In the genomic region with DNA sequence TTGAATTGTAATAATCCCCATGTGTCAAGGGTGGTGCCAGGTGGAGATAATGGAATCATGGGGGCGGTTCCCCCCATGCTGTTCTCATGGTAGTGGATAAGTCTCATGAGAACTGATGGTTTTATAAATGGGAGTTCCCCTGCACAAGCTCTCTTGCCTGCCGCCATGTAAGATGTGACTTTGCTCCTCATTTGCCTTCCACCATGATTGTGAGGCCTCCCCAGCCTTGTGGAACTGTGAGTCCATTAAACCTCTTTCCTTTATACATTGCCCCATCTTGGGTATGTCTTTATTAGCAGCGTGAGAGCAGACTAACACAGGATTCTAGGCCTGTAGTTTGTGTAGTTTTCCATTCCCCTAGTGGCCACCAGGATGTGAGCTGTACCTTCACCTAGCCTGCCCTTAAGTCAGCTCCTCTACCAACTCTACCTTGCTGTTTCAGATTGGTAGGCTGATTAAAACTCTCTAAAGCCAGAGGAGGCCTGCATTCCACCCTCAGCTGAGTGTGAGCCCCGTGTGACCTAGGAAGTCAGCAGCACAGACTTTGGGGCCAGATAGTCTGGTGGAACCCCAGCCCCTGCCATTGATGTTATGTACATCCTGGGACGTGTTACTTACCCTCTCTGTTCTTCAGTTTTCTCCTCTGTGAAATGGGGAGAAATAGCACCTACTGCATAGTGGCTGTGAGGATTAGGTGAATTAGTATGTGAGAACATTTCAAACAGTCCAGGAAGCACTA, we compare ENCODE assay signal across 2 cellular contexts.
TF ChIP-seq lines count a peak whose summit lies in the region.

No MANE protein-coding gene starts in this region.

TF ChIP-seq in GM23338, 12 proteins besides CTCF, POLR2A, EP300 and RAD21:
- TF ChIP-seq JUNB (IDR thresholded peaks at IDR 0.05; ENCODE audit: unreplicated experiment) (no peak), NANOG (IDR thresholded peaks at IDR 0.05; ENCODE audit: borderline replicate concordance) (no peak), STAT1 (IDR thresholded peaks at IDR 0.05; ENCODE audit: unreplicated experiment) (no peak), EZH2 (IDR thresholded peaks at IDR 0.05; ENCODE audit: low read depth, unreplicated experiment) (no peak), POLR2AphosphoS5 (IDR thresholded peaks at IDR 0.05; ENCODE audit: low read depth) (no peak), ZNF331 (CRISPR knock-in tag; IDR thresholded peaks at IDR 0.05; ENCODE audit: low read depth) (no peak)
- TF ChIP-seq, protein P1, sequence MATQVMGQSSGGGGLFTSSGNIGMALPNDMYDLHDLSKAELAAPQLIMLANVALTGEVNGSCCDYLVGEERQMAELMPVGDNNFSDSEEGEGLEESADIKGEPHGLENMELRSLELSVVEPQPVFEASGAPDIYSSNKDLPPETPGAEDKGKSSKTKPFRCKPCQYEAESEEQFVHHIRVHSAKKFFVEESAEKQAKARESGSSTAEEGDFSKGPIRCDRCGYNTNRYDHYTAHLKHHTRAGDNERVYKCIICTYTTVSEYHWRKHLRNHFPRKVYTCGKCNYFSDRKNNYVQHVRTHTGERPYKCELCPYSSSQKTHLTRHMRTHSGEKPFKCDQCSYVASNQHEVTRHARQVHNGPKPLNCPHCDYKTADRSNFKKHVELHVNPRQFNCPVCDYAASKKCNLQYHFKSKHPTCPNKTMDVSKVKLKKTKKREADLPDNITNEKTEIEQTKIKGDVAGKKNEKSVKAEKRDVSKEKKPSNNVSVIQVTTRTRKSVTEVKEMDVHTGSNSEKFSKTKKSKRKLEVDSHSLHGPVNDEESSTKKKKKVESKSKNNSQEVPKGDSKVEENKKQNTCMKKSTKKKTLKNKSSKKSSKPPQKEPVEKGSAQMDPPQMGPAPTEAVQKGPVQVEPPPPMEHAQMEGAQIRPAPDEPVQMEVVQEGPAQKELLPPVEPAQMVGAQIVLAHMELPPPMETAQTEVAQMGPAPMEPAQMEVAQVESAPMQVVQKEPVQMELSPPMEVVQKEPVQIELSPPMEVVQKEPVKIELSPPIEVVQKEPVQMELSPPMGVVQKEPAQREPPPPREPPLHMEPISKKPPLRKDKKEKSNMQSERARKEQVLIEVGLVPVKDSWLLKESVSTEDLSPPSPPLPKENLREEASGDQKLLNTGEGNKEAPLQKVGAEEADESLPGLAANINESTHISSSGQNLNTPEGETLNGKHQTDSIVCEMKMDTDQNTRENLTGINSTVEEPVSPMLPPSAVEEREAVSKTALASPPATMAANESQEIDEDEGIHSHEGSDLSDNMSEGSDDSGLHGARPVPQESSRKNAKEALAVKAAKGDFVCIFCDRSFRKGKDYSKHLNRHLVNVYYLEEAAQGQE (IDR thresholded peaks at IDR 0.05; ENCODE audit: unreplicated experiment), result no peak

TF ChIP-seq in K562, 482 proteins besides CTCF, POLR2A, EP300 and RAD21:
- TF ChIP-seq MCM2 (IDR thresholded peaks at IDR 0.05; ENCODE audit: low read depth) (no peak), ZNF431 (CRISPR knock-in tag; IDR thresholded peaks at IDR 0.05) (0 out of 2 replicates have a peak, but pooled peaks have one; percentile 18)
